ENCODE assay signal across 13 cellular contexts in the genomic region with DNA sequence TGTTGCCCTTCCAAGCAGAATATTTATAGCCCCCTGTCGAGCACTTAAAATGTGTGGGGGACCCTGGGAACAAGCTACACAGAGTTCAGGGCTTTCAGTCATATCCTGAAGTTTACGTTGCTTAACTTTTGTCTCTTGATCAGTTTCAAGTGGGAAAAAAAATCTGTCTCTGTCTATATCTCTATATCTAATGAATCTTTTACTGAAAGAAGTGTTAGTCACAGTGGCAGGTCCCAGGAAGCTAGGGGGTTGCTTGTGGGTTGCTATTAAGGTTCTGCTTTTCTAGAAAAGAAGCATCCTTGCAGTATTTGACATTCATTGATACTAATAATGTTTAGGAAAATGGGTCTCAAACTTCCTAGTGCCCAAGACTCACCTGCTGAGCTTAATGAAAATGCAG.
DNase-seq lines count a peak whose midpoint lies in the region; ATAC-seq and TF ChIP-seq lines count a peak whose summit lies in the region.
"Had no signal": no experiment of that assay in that cellular context is flagged by ENCODE, and none has a peak within 500 bp of the region (broad histone marks: within the 10 kb centered on the region; RNA-seq: fewer than 3 reads in every experiment).

No MANE protein-coding gene starts in this region.

- peaks cover 3% of the 10 kb centered on the region for H3K27me3 Mint-ChIP-seq in activated T-cell treated with anti-CD3 and anti-CD28 coated beads, Interleukin-2, amount 50 U/mL, for 24 hours
- H3K27me3 Mint-ChIP-seq in activated B cell treated with CpG ODN at 0.5 μM for 24 hours (no peaks in the 10 kb centered on the region), nephron (ENCODE audit: low read depth) (no peaks in the 10 kb centered on the region)

- H3K27ac Mint-ChIP-seq in activated T-cell treated with anti-CD3 and anti-CD28 coated beads, Interleukin-2, amount 50 U/mL, for 24 hours, result peak overlapping the region; percentile 47
- no peak overlapping the region for H3K27ac Mint-ChIP-seq in activated B cell treated with CpG ODN at 0.5 μM for 24 hours
- H3K27ac Mint-ChIP-seq in nephron, result peak overlapping the region; percentile 34 to 74 (median 60)
- H3K27ac Mint-ChIP-seq: immature natural killer cell had no signal

- no peak overlapping the region for H3K4me3 Mint-ChIP-seq in activated T-cell treated with anti-CD3 and anti-CD28 coated beads, Interleukin-2, amount 50 U/mL, for 24 hours
- H3K4me3 Mint-ChIP-seq in activated B cell treated with CpG ODN at 0.5 μM for 24 hours, result no peak overlapping the region
- H3K4me3 Mint-ChIP-seq in nephron, result no peak overlapping the region

- ATAC-seq in GM18868 (IDR thresholded peaks at IDR 0.05; ENCODE audit: unreplicated experiment) (peak; percentile 20), activated B cell treated with CpG ODN at 0.5 μM for 24 hours (ENCODE audit: low read depth) (peak; percentile 21), GM21737 (IDR thresholded peaks at IDR 0.05; ENCODE audit: unreplicated experiment) (no peak), left ventricle myocardium superior (no peak)

- no peaks in the 10 kb centered on the region for H3K9me3 Mint-ChIP-seq in activated T-cell treated with anti-CD3 and anti-CD28 coated beads, Interleukin-2, amount 50 U/mL, for 24 hours
- H3K9me3 Mint-ChIP-seq in activated B cell treated with CpG ODN at 0.5 μM for 24 hours, result no peaks in the 10 kb centered on the region
- no peaks in the 10 kb centered on the region for H3K9me3 Mint-ChIP-seq in nephron
- H3K9me3 Mint-ChIP-seq: immature natural killer cell had no signal

- TF ChIP-seq CTCF in activated B cell treated with CpG ODN at 0.5 μM for 24 hours (IDR thresholded peaks at IDR 0.05) (no peak), nephron (IDR thresholded peaks at IDR 0.05; ENCODE audit: unreplicated experiment in 3 of 3) (no peak)

- CTCF ChIA-PET in activated B cell treated with CpG ODN at 0.5 μM for 24 hours (lab: Charles Lee), result interaction anchor here (1.1 kb wide), 1 partner anchor 61 kb away, joined by 6 read pairs; no protein-coding TSS in a partner anchor

- no peak for DNase-seq in activated T-cell treated with anti-CD3 and anti-CD28 coated beads, Interleukin-2, amount 50 U/mL, for 24 hours
- DNase-seq in activated T-cell treated with anti-CD3 and anti-CD28 coated beads for 4 hours (no peak), activated B cell treated with CpG ODN at 0.5 μM for 24 hours (no peak), left ventricle myocardium superior (no peak), occipital lobe (lab: John Stamatoyannopoulos, UW) (no peak)
- DNase-seq: midbrain, NCI-H1694 treated with DMSO at 0.1 percent for 48 hours, NCI-H510A, stomach had no signal

- POLR2A ChIA-PET in activated B cell treated with CpG ODN at 0.5 μM for 24 hours (lab: Charles Lee), result interaction anchor here (0.7 to 1.5 kb wide), 2 partner anchors 49 to 533 kb away, joined by 3 read pairs; no protein-coding TSS in a partner anchor

- peaks cover 17% of the 10 kb centered on the region for H3K36me3 Mint-ChIP-seq in activated T-cell treated with anti-CD3 and anti-CD28 coated beads, Interleukin-2, amount 50 U/mL, for 24 hours (ENCODE audit: low read depth)
- H3K36me3 Mint-ChIP-seq in activated B cell treated with CpG ODN at 0.5 μM for 24 hours (ENCODE audit: low read depth) (no peaks in the 10 kb centered on the region), nephron (ENCODE audit: low read depth) (peaks cover 4% of the 10 kb centered on the region)
- H3K36me3 Mint-ChIP-seq: immature natural killer cell had no signal

- peaks cover 56% of the 10 kb centered on the region for H3K4me1 Mint-ChIP-seq in activated T-cell treated with anti-CD3 and anti-CD28 coated beads, Interleukin-2, amount 50 U/mL, for 24 hours (ENCODE audit: low read depth)
- H3K4me1 Mint-ChIP-seq in activated B cell treated with CpG ODN at 0.5 μM for 24 hours, result peaks cover 41% of the 10 kb centered on the region
- peaks cover 43% of the 10 kb centered on the region for H3K4me1 Mint-ChIP-seq in nephron

- intact Hi-C loops in activated B cell treated with CpG ODN at 0.5 μM for 24 hours (cut with micrococcal nuclease) (no loop called here), left ventricle myocardium superior (cut with micrococcal nuclease) (no loop called here)

Comparison
In these comparisons a context has a peak if more than half of its experiments do, and no peak if none do; other contexts are left out.
1. ATAC-seq: peak in GM18868 (single experiment) and activated B cell treated with CpG ODN at 0.5 μM for 24 hours (single experiment); none in GM21737 (single experiment) and left ventricle myocardium superior (single experiment).